Comparison of ENCODE assay signal across 2 cellular contexts in the genomic region with DNA sequence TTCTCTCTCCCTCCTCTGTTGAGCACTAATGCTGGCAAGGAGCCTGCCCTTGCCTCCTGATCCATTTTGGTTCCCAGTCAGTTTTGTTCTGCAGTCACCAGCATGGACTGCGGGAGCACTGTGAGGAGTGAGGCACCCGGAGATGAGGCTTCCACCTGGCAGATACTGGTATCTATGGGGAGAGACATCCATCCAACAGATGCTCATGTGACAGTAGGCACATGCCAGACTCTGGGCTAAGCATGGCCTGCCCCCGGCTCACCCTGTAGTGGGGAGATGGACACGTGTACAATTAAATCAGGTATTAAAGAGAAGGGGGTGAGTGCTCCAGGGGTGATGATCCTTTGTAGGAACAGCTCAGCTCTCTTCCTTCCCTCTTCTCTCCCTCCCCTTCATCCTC.
TF ChIP-seq lines count a peak whose summit lies in the region.

No MANE protein-coding gene starts in this region.

TF ChIP-seq in IMR-90, 13 proteins besides CTCF, POLR2A, EP300 and RAD21:
- TF ChIP-seq MXI1 (IDR thresholded peaks at IDR 0.05; ENCODE audit: borderline replicate concordance, low read depth, low read length): no peak

TF ChIP-seq in H1, 55 proteins besides CTCF, POLR2A, EP300 and RAD21:
- no peak for TF ChIP-seq KDM4A (IDR thresholded peaks at IDR 0.05; ENCODE audit: low read depth, low read length, severe bottlenecking)
- TF ChIP-seq CREB1 (IDR thresholded peaks at IDR 0.05): no peak
- no peak for TF ChIP-seq SP2 (IDR thresholded peaks at IDR 0.05; ENCODE audit: low read length)
- no peak for TF ChIP-seq GABPA (IDR thresholded peaks at IDR 0.05; ENCODE audit: borderline replicate concordance, insufficient read depth, low read length)
- TF ChIP-seq RBBP5 (IDR thresholded peaks at IDR 0.05; ENCODE audit: borderline replicate concordance, low read depth, low read length): no peak
- TF ChIP-seq EGR1 (IDR thresholded peaks at IDR 0.05; ENCODE audit: borderline replicate concordance, low read depth, low read length): 0 out of 2 replicates have a peak, but pooled peaks have one; percentile 9
